Comparison of ENCODE assay signal across 1 cellular context in genomic region chr20:45853484-45853883, GRCh38.
TF ChIP-seq lines count a peak whose summit lies in the region.

No MANE protein-coding gene starts in this region.

TF ChIP-seq in GM23338, 12 proteins besides CTCF, POLR2A, EP300 and RAD21 (continued from another document):
- no peak for TF ChIP-seq REST (IDR thresholded peaks at IDR 0.05; ENCODE audit: unreplicated experiment)
- TF ChIP-seq JUNB (IDR thresholded peaks at IDR 0.05; ENCODE audit: unreplicated experiment): no peak
- peak; percentile 96 for TF ChIP-seq NANOG (IDR thresholded peaks at IDR 0.05; ENCODE audit: borderline replicate concordance)
- no peak for TF ChIP-seq ZNF462 (CRISPR knock-in tag; IDR thresholded peaks at IDR 0.05)
- no peak for TF ChIP-seq ZNF331 (CRISPR knock-in tag; IDR thresholded peaks at IDR 0.05; ENCODE audit: low read depth)
- TF ChIP-seq CREB1 (CRISPR knock-in tag; IDR thresholded peaks at IDR 0.05; ENCODE audit: low read depth): peak; percentile 53; the same call in 1 of the 2 replicates
- TF ChIP-seq ZNF114 (CRISPR knock-in tag; IDR thresholded peaks at IDR 0.05): no peak
